In the genomic region with DNA sequence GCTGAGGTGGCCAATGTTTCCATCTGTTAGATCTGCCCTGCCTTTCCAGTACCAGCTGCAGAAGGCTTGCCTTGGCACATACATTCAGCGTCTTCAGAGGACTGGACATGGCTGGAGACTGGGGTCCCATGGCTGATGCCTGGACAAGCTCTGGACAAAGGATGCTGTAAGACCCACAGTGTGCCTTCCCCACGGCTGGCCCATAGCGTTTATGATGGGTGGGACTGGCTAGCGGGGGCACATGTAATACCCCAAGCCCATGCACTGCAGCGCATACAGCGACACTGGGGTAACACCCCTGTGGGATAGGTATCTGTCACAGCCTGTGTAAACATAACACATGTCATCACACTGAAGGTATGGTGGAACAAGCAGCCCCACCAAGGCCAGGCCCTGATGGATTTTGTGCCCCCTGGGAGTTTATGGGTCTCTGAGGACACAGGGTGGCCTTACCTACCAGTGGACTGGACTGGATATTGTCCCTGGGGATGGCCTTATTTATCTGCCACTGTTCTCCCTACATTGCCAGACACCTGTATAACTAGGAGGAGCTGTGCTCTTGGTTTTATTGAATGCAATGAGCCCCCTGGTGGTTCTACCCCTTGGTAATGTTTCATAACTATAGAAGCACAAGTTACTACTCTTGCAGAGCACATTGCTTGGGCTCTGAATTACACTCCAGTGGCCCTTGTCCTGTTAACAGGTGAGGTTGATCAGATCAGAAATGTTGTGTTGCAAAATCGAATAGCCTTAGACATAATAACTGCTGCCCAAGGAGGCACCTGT, we compare ENCODE assay signal across 19 cellular contexts. TPM values are rescaled to one million over a fixed set of nuclear protein-coding genes. Genes with fewer than 3 reads are reported as not detected.
"Had no signal": no experiment of that assay in that cellular context is flagged by ENCODE, and none has a peak within 500 bp of the region (broad histone marks: within the 10 kb centered on the region; RNA-seq: fewer than 3 reads in every experiment).

No MANE protein-coding gene starts in this region.

- H3K9me3 ChIP-seq: colonic mucosa, gastrocnemius medialis, suprapubic skin, transverse colon, vagina had no signal

- H3K36me3 ChIP-seq: colonic mucosa, gastrocnemius medialis, left ventricle myocardium inferior, suprapubic skin, transverse colon, vagina had no signal

- DNase-seq: activated CD4-positive, alpha-beta T cell treated with anti-CD3 and anti-CD28 coated beads, Interleukin-2, amount 50 U/mL, for 48 hours; activated T-cell treated with anti-CD3 and anti-CD28 coated beads for 4 hours; colonic mucosa; gastrocnemius medialis; kidney glomerular epithelial cell; left ventricle myocardium inferior; nephron progenitor cell; nucleus accumbens; stimulated activated CD4-positive, alpha-beta T cell treated with anti-CD3 and anti-CD28 coated beads, Interleukin-12 subunit alpha, Interleukin-12 subunit beta, amount 100 ng/mL, for 4 hours; stimulated activated CD4-positive, alpha-beta T cell treated with anti-CD3 and anti-CD28 coated beads, Interleukin-1b, Interleukin-23, amount 100 ng/mL, for 48 hours; stimulated activated CD8-positive, alpha-beta memory T cell treated with anti-CD3 and anti-CD28 coated beads, Interleukin-4, amount 100 ng/mL, for 48 hours had no signal

- H3K4me3 ChIP-seq: colonic mucosa, gastrocnemius medialis, left ventricle myocardium inferior, suprapubic skin, transverse colon, vagina had no signal

- H3K27me3 ChIP-seq: colonic mucosa, gastrocnemius medialis, suprapubic skin, transverse colon, vagina had no signal

- H3K27ac ChIP-seq: colonic mucosa, gastrocnemius medialis, left ventricle myocardium inferior, suprapubic skin, vagina had no signal

- H3K4me1 ChIP-seq: colonic mucosa, gastrocnemius medialis, left ventricle myocardium inferior, suprapubic skin, transverse colon, vagina had no signal

RNA-seq across cellular contexts. Expression of a gene that starts 34.3 kb away (rescaled TPM):
- total RNA-seq: activated T-helper 1 cell treated with anti-CD3 and anti-CD28 coated beads, Interleukin-12 subunit alpha, Interleukin-12 subunit beta, Interleukin-2, Interleukin-4 antibody, amounts not matched to agents 30 ng/mL and 10 ng/mL and 1 ng/mL, durations not matched to agents 14 hours and 24 hours and 36 hours; cardiac septum; colonic mucosa; left ventricle myocardium inferior; renal cortical epithelial cell; T-helper 2 cell treated with Interferon-gamma antibody and Interleukin-4, amounts not matched to agents 100 ng/mL and 5 ng/mL, for 36 hours; transverse colon; vagina had no signal
- polyA plus RNA-seq: esophagus had no signal
